Comparison of ENCODE assay signal across 14 cellular contexts in the genomic region with DNA sequence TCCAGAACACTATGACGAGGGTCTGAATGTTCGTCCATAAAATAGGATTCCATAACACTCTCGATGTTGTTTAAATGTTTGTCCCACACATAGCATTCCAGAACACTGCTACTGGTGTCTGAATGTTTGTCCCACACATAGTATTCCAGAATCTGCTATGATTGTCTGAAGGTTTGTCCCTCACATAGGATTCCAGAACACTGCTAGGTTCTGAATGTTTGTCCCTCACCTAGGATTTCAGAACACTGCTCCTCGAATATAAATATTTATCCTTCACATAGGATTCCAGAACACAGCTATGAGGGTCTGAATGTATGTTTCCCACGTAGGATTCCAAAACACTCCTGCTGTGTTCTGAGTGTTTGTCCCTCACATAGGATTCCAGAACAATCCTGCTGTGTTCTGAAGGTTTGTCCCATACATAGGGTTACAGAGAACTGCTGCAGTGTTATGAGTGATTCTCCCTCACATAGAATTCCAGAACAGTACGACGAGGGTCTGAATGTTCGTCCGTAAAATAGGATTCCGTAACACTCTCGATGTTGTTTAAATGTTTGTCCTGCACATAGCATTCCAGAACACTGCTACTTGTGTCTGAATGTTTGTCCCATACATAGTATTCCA.
DNase-seq lines count a peak whose midpoint lies in the region; ATAC-seq and TF ChIP-seq lines count a peak whose summit lies in the region.
"Had no signal": no experiment of that assay in that cellular context is flagged by ENCODE, and none has a peak within 500 bp of the region (broad histone marks: within the 10 kb centered on the region; RNA-seq: fewer than 3 reads in every experiment).

No MANE protein-coding gene starts in this region.

- H3K27ac Mint-ChIP-seq in osteocyte (ENCODE audit: unreplicated experiment): no peak overlapping the region
- no peak overlapping the region for H3K27ac Mint-ChIP-seq in mesothelial cell of epicardium
- H3K27ac Mint-ChIP-seq: CD4-positive, CD25-positive, alpha-beta regulatory T cell; HFFc6 had no signal

- intact Hi-C loops in right cardiac atrium (cut with DNase I) (no loop called here), esophagus muscularis mucosa (cut with DNase I) (no loop called here)

- H3K9me3 ChIP-seq in right cardiac atrium (ENCODE audit: control insufficient read depth, low read length) (peaks cover 11% of the 10 kb centered on the region), right atrium auricular region (peaks cover 32 to 94% of the 10 kb centered on the region in 2 donors), esophagus muscularis mucosa (peaks cover 29 to 94% (median 92%) of the 10 kb centered on the region in 4 donors)

- H3K4me1 Mint-ChIP-seq in osteocyte (ENCODE audit: unreplicated experiment) (no peaks in the 10 kb centered on the region), mesothelial cell of epicardium (no peaks in the 10 kb centered on the region)

- H3K27me3 ChIP-seq in right cardiac atrium (ENCODE audit: control insufficient read depth, insufficient read depth) (no peaks in the 10 kb centered on the region), right atrium auricular region (no peaks in the 10 kb centered on the region), esophagus muscularis mucosa (no peaks in the 10 kb centered on the region)
- H3K27me3 ChIP-seq: BLaER1 treated with 17β-estradiol and CSF1 and Interleukin-3, amounts not matched to agents 10 nM and 100 nM had no signal

- TF ChIP-seq CTCF in right atrium auricular region (IDR thresholded peaks at IDR 0.05) (no peak), esophagus muscularis mucosa (IDR thresholded peaks at IDR 0.05) (no peak), osteocyte (IDR thresholded peaks at IDR 0.05) (no peak), mesothelial cell of epicardium (IDR thresholded peaks at IDR 0.05; ENCODE audit: unreplicated experiment) (no peak)

- H3K27ac ChIP-seq in right cardiac atrium (ENCODE audit: low read length) (no peak overlapping the region), right atrium auricular region (no peak overlapping the region), esophagus muscularis mucosa (replicated peaks in 1 of 4) (no peak overlapping the region)
- H3K27ac ChIP-seq: BLaER1 treated with 17β-estradiol and CSF1 and Interleukin-3, amounts not matched to agents 10 nM and 100 nM had no signal

- H3K36me3 Mint-ChIP-seq in osteocyte (ENCODE audit: unreplicated experiment) (peaks cover 9% of the 10 kb centered on the region), mesothelial cell of epicardium (peaks cover 14% of the 10 kb centered on the region)
- H3K36me3 Mint-ChIP-seq: CD4-positive, CD25-positive, alpha-beta regulatory T cell had no signal

- no peak for TF ChIP-seq EP300 in esophagus muscularis mucosa (IDR thresholded peaks at IDR 0.05)

- H3K36me3 ChIP-seq in right atrium auricular region: no peaks in the 10 kb centered on the region
- peaks cover 0 to 7% (median 0%) of the 10 kb centered on the region in 4 donors for H3K36me3 ChIP-seq in esophagus muscularis mucosa
- H3K36me3 ChIP-seq: BLaER1 treated with 17β-estradiol and CSF1 and Interleukin-3, amounts not matched to agents 10 nM and 100 nM had no signal

- peaks cover 67% of the 10 kb centered on the region for H3K9me3 Mint-ChIP-seq in osteocyte (ENCODE audit: unreplicated experiment)
- peaks cover 80% of the 10 kb centered on the region for H3K9me3 Mint-ChIP-seq in mesothelial cell of epicardium

- H3K4me3 Mint-ChIP-seq in osteocyte (ENCODE audit: unreplicated experiment) (no peak overlapping the region), mesothelial cell of epicardium (no peak overlapping the region)
- H3K4me3 Mint-ChIP-seq: CD4-positive, CD25-positive, alpha-beta regulatory T cell; HFFc6 had no signal

- ATAC-seq in right cardiac atrium: peak; percentile 14 to 25
- ATAC-seq in GM18858 (IDR thresholded peaks at IDR 0.05; ENCODE audit: unreplicated experiment): no peak

- no peaks in the 10 kb centered on the region for H3K4me1 ChIP-seq in right cardiac atrium (ENCODE audit: control insufficient read depth, insufficient read depth, low read length)
- no peaks in the 10 kb centered on the region for H3K4me1 ChIP-seq in right atrium auricular region
- H3K4me1 ChIP-seq in esophagus muscularis mucosa: no peaks in the 10 kb centered on the region

- no peak overlapping the region for H3K4me3 ChIP-seq in right cardiac atrium (ENCODE audit: low read length)
- no peak overlapping the region for H3K4me3 ChIP-seq in right atrium auricular region
- no peak overlapping the region for H3K4me3 ChIP-seq in esophagus muscularis mucosa
- H3K4me3 ChIP-seq: BLaER1 treated with 17β-estradiol and CSF1 and Interleukin-3, amounts not matched to agents 10 nM and 100 nM had no signal

- TF ChIP-seq POLR2A in esophagus muscularis mucosa (IDR thresholded peaks at IDR 0.05; ENCODE audit: low read depth): no peak

- 59% methylated on average over 11 of the region's 11 CpGs for WGBS in right cardiac atrium
- 71% methylated on average over 11 of the region's 11 CpGs for WGBS in esophagus muscularis mucosa

- H3K27me3 Mint-ChIP-seq in osteocyte (ENCODE audit: unreplicated experiment): no peaks in the 10 kb centered on the region
- no peaks in the 10 kb centered on the region for H3K27me3 Mint-ChIP-seq in mesothelial cell of epicardium (ENCODE audit: low read depth)
- H3K27me3 Mint-ChIP-seq: CD4-positive, CD25-positive, alpha-beta regulatory T cell had no signal

- DNase-seq in right cardiac atrium (no peak), right atrium auricular region (ENCODE audit: low spot score) (no peak), esophagus muscularis mucosa (ENCODE audit: extremely low spot score) (peak; percentile 88), osteocyte (ENCODE audit: extremely low spot score, unreplicated experiment) (peak; percentile 57), mesothelial cell of epicardium (ENCODE audit: low spot score in 2 of 2, unreplicated experiment in 2 of 2) (no peak), NCI-H1417 treated with DMSO at 0.1 percent for 48 hours (lab: John Stamatoyannopoulos, UW) (no peak)
- DNase-seq: ACHN; Calu3; CD4-positive, CD25-positive, alpha-beta regulatory T cell; DMS 273 treated with DMSO at 0.1 percent for 48 hours; HCEC 1CT; HFFc6 had no signal

Comparison
In these comparisons a context has a peak if more than half of its experiments do, and no peak if none do; other contexts are left out.
1. DNase-seq: peak in esophagus muscularis mucosa (single experiment) and osteocyte (single experiment); none in right cardiac atrium (0 of 3), right atrium auricular region (single experiment), mesothelial cell of epicardium (0 of 2) and NCI-H1417 treated with DMSO at 0.1 percent for 48 hours (single experiment).